ENCODE assay signal across 8 cellular contexts in the genomic region with DNA sequence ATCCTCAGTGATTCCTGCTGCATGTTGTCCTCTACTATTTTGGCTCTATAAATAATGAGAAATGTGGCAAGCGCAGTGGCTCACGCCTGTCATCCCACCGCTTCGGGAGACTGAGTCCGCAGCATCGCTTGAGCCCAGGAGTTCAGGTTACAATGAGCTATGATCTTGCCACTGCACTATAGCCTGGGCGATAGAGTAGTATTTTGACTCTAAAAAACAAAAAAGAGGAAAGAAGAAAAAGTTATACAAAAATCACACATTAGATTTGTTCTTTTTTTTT. TPM values are rescaled to one million over a fixed set of nuclear protein-coding genes. Genes with fewer than 3 reads are reported as not detected.
DNase-seq lines count a peak whose midpoint lies in the region; TF ChIP-seq lines count a peak whose summit lies in the region.

No MANE protein-coding gene starts in this region.

- peaks cover 44% of the 10 kb centered on the region for H3K4me1 Mint-ChIP-seq in T-helper 1 cell treated with Interleukin-12 subunit alpha and Interleukin-12 subunit beta and Interleukin-4 antibody, amounts not matched to agents 30 μg/mL and 1 μg/mL, for 36 hours (ENCODE audit: low read depth)
- peaks cover 45% of the 10 kb centered on the region for H3K4me1 Mint-ChIP-seq in activated naive CD8-positive, alpha-beta T cell treated with anti-CD3 and anti-CD28 coated beads for 36 hours

- no peaks in the 10 kb centered on the region for H3K27me3 ChIP-seq in kidney epithelial cell (ENCODE audit: control insufficient read depth, insufficient read depth, low read length)

- in situ Hi-C loops in GM13977 (cut with MboI; ENCODE audit: low pct_unique_long_range_greater_than_20kb, low sequenced_read_pairs, unreplicated experiment), result no loop called here

- peak overlapping the region; percentile 98 for H3K4me3 Mint-ChIP-seq in T-helper 1 cell treated with Interleukin-12 subunit alpha and Interleukin-12 subunit beta and Interleukin-4 antibody, amounts not matched to agents 30 μg/mL and 1 μg/mL, for 36 hours
- H3K4me3 Mint-ChIP-seq in activated naive CD8-positive, alpha-beta T cell treated with anti-CD3 and anti-CD28 coated beads for 36 hours, result peak overlapping the region; percentile 100

- no peak for TF ChIP-seq CTCF in kidney epithelial cell (IDR thresholded peaks at IDR 0.05; ENCODE audit: insufficient read depth, low read length, poor library complexity, severe bottlenecking)
- no peak for TF ChIP-seq CTCF in GM13977 (IDR thresholded peaks at IDR 0.05; ENCODE audit: extremely low read depth, insufficient read depth, missing control alignments)

- H3K27me3 Mint-ChIP-seq in T-helper 1 cell treated with Interleukin-12 subunit alpha and Interleukin-12 subunit beta and Interleukin-4 antibody, amounts not matched to agents 30 μg/mL and 1 μg/mL, for 36 hours (ENCODE audit: low read depth), result no peaks in the 10 kb centered on the region
- H3K27me3 Mint-ChIP-seq in activated naive CD8-positive, alpha-beta T cell treated with anti-CD3 and anti-CD28 coated beads for 36 hours, result no peaks in the 10 kb centered on the region

- H3K27ac ChIP-seq in substantia nigra (ENCODE audit: low read depth, low read length, poor library complexity, severe bottlenecking), result peak overlapping the region; percentile 81

- H3K9me3 Mint-ChIP-seq in T-helper 1 cell treated with Interleukin-12 subunit alpha and Interleukin-12 subunit beta and Interleukin-4 antibody, amounts not matched to agents 30 μg/mL and 1 μg/mL, for 36 hours, result peaks cover 3% of the 10 kb centered on the region
- peaks cover 5% of the 10 kb centered on the region for H3K9me3 Mint-ChIP-seq in activated naive CD8-positive, alpha-beta T cell treated with anti-CD3 and anti-CD28 coated beads for 36 hours

- H3K4me3 ChIP-seq in kidney epithelial cell (ENCODE audit: low read depth, low read length), result peak overlapping the region; percentile 94

- DNase-seq in T-helper 1 cell (no peak), kidney epithelial cell (ENCODE audit: low read depth) (no peak), substantia nigra (lab: John Stamatoyannopoulos, UW) (peak in 2 of 49 donors; percentile 3 to 23), GM13977 (ENCODE audit: low spot score) (no peak), H4 (ENCODE audit: low spot score) (no peak), SIG-M5 treated with dmso at 0.1 percent for 504 hours (lab: John Stamatoyannopoulos, UW; ENCODE audit: unreplicated experiment) (no peak)
- no peak for DNase-seq in activated naive CD8-positive, alpha-beta T cell treated with anti-CD3 and anti-CD28 coated beads for 36 hours

- peak overlapping the region; percentile 96 for H3K27ac Mint-ChIP-seq in T-helper 1 cell treated with Interleukin-12 subunit alpha and Interleukin-12 subunit beta and Interleukin-4 antibody, amounts not matched to agents 30 μg/mL and 1 μg/mL, for 36 hours
- H3K27ac Mint-ChIP-seq in activated naive CD8-positive, alpha-beta T cell treated with anti-CD3 and anti-CD28 coated beads for 36 hours, result peak overlapping the region; percentile 96

- H3K36me3 ChIP-seq in kidney epithelial cell (ENCODE audit: control insufficient read depth, insufficient read depth, low read length), result peaks cover 1% of the 10 kb centered on the region

- peaks cover 25% of the 10 kb centered on the region for H3K36me3 Mint-ChIP-seq in T-helper 1 cell treated with Interleukin-12 subunit alpha and Interleukin-12 subunit beta and Interleukin-4 antibody, amounts not matched to agents 30 μg/mL and 1 μg/mL, for 36 hours (ENCODE audit: low read depth)
- H3K36me3 Mint-ChIP-seq in activated naive CD8-positive, alpha-beta T cell treated with anti-CD3 and anti-CD28 coated beads for 36 hours, result peaks cover 30% of the 10 kb centered on the region

RNA-seq across cellular contexts. Expression of a gene that starts 0.8 kb away (rescaled TPM):
- total RNA-seq in activated naive CD8-positive, alpha-beta T cell treated with anti-CD3 and anti-CD28 coated beads for 36 hours, result 10 to 100 TPM; 55.0 to 60.7 TPM
- total RNA-seq in kidney epithelial cell, result 14.4 and 18.2 TPM in 2 replicates
- total RNA-seq in H4 (2014; rRNA removed; shearing (Covaris generic)), result 17.7 and 17.8 TPM in 2 replicates

RNA-seq across cellular contexts. Expression of a gene that starts 19.7 kb away (rescaled TPM):
- 10 to 100 TPM; 83.4 to 87.3 TPM for total RNA-seq in activated naive CD8-positive, alpha-beta T cell treated with anti-CD3 and anti-CD28 coated beads for 36 hours
- 81.8 and 83.6 TPM in 2 replicates for total RNA-seq in kidney epithelial cell
- total RNA-seq in H4 (2014; rRNA removed; shearing (Covaris generic)), result 68.2 and 79.0 TPM in 2 replicates

RNA-seq across cellular contexts. Expression of a gene that starts 39.8 kb away (rescaled TPM):
- 10 to 100 TPM; 13.2 to 16.1 TPM for total RNA-seq in activated naive CD8-positive, alpha-beta T cell treated with anti-CD3 and anti-CD28 coated beads for 36 hours
- 2.6 and 3.8 TPM in 2 replicates for total RNA-seq in kidney epithelial cell
- total RNA-seq in H4 (2014; rRNA removed; shearing (Covaris generic)), result 0.15 TPM in 1 of 2 replicates, not detected in the other

RNA-seq across cellular contexts. Expression of a gene that starts 48.8 kb away (rescaled TPM):
- total RNA-seq in activated naive CD8-positive, alpha-beta T cell treated with anti-CD3 and anti-CD28 coated beads for 36 hours, result 1 to 10 TPM; 1.6 to 2.2 TPM
- not detected in 2 replicates for total RNA-seq in kidney epithelial cell
- total RNA-seq in H4 (2014; rRNA removed; shearing (Covaris generic)), result 0.08 TPM in 1 of 2 replicates, not detected in the other

RNA-seq across cellular contexts. Expression of a gene that starts 54.7 kb away (rescaled TPM):
- total RNA-seq in activated naive CD8-positive, alpha-beta T cell treated with anti-CD3 and anti-CD28 coated beads for 36 hours, result 1 to 10 TPM; 4.4 to 4.9 TPM
- total RNA-seq in kidney epithelial cell, result 2.5 TPM in 2 replicates
- total RNA-seq in H4 (2014; rRNA removed; shearing (Covaris generic)), result 0.50 and 1.0 TPM in 2 replicates
